ENCODE assay signal across 9 cellular contexts in genomic region chr6:116101790-116102189, GRCh38. TPM values are rescaled to one million over a fixed set of nuclear protein-coding genes. Genes with fewer than 3 reads are reported as not detected.
DNase-seq lines count a peak whose midpoint lies in the region; ATAC-seq and TF ChIP-seq lines count a peak whose summit lies in the region.
"Had no signal": no experiment of that assay in that cellular context is flagged by ENCODE, and none has a peak within 500 bp of the region (broad histone marks: within the 10 kb centered on the region; RNA-seq: fewer than 3 reads in every experiment).

No MANE protein-coding gene starts in this region.

- peaks cover 22% of the 10 kb centered on the region for H3K4me1 ChIP-seq in DOHH2 (ENCODE audit: control insufficient read depth, low read length)
- peaks cover 19% of the 10 kb centered on the region for H3K4me1 ChIP-seq in PC-3 (ENCODE audit: insufficient read depth, low read length)
- H3K4me1 ChIP-seq in esophagus muscularis mucosa, result peaks cover 27 to 54% (median 36%) of the 10 kb centered on the region in 4 donors
- H3K4me1 ChIP-seq in trophoblast cell (ENCODE audit: control insufficient read depth in 1 of 2, insufficient read depth in 2 of 2, low read length in 2 of 2), result peaks cover 0 to 4% of the 10 kb centered on the region in 2 experiments

- 53% methylated on average over 2 of the region's 2 CpGs for WGBS in esophagus muscularis mucosa
- no CpG with 5 or more reads among the region's 2 CpGs for WGBS in trophoblast cell (ENCODE audit: extremely low coverage, insufficient coverage, insufficient read length)

- H2AFZ ChIP-seq in PC-3 (ENCODE audit: low read length), result 0 out of 2 replicates have a peak overlapping the region, but pooled peaks have one; percentile 98
- no peak overlapping the region for H2AFZ ChIP-seq in trophoblast cell (ENCODE audit: insufficient read depth, low read length, poor library complexity)

- ATAC-seq in PC-3, result no peak
- ATAC-seq in GM18861 (IDR thresholded peaks at IDR 0.05; ENCODE audit: unreplicated experiment), result no peak

- TF ChIP-seq CTCF in DOHH2 (IDR thresholded peaks at IDR 0.05; ENCODE audit: low read depth, low read length, poor library complexity, severe bottlenecking), result no peak
- no peak for TF ChIP-seq CTCF in PC-3 (conservative IDR thresholded peaks at IDR 0.05; ENCODE audit: low read depth, low read length)
- TF ChIP-seq CTCF in esophagus muscularis mucosa (IDR thresholded peaks at IDR 0.05), result no peak

- H3K4me2 ChIP-seq in DOHH2 (ENCODE audit: low read length) (peak overlapping the region; percentile 63), PC-3 (ENCODE audit: low read length) (peak overlapping the region; percentile 92), trophoblast cell (ENCODE audit: low read length) (peak overlapping the region; percentile 76)

- no peak overlapping the region for H3K23ac ChIP-seq in trophoblast cell (ENCODE audit: low read length)

- H3K27ac ChIP-seq in DOHH2 (ENCODE audit: low read depth, low read length) (no peak overlapping the region), PC-3 (ENCODE audit: low read length) (no peak overlapping the region), esophagus muscularis mucosa (replicated peaks in 1 of 4) (peak overlapping the region; percentile 91 to 99 (median 96)), trophoblast cell (ENCODE audit: low read depth, low read length) (no peak overlapping the region)

- no peak overlapping the region for H2BK12ac ChIP-seq in trophoblast cell (ENCODE audit: low read length)

- no peak overlapping the region for H4K91ac ChIP-seq in trophoblast cell (ENCODE audit: low read depth, low read length)

- H3K79me2 ChIP-seq in DOHH2 (ENCODE audit: control insufficient read depth, low read length) (peaks cover 13% of the 10 kb centered on the region), PC-3 (ENCODE audit: low read length) (peaks cover 20% of the 10 kb centered on the region), trophoblast cell (ENCODE audit: control insufficient read depth, insufficient read depth, low read length, poor library complexity) (peaks cover 6% of the 10 kb centered on the region)

- no peaks in the 10 kb centered on the region for H3K27me3 ChIP-seq in DOHH2 (ENCODE audit: control insufficient read depth, low read length)
- H3K27me3 ChIP-seq in PC-3 (ENCODE audit: low read length), result no peaks in the 10 kb centered on the region
- H3K27me3 ChIP-seq in esophagus muscularis mucosa, result peaks cover 0 to 3% (median 0%) of the 10 kb centered on the region in 4 donors
- H3K27me3 ChIP-seq in trophoblast cell (ENCODE audit: insufficient read depth, low read length), result no peaks in the 10 kb centered on the region

- H3K9ac ChIP-seq in PC-3 (ENCODE audit: low read length), result peak overlapping the region; percentile 76; the same call in 1 of the 2 replicates
- H3K9ac ChIP-seq in trophoblast cell (ENCODE audit: low read length), result no peak overlapping the region

- H3K14ac ChIP-seq in trophoblast cell (ENCODE audit: low read length), result no peak overlapping the region

- H3K9me2 ChIP-seq in DOHH2 (replicated peaks; ENCODE audit: control insufficient read depth, low read length) (no peaks in the 10 kb centered on the region), PC-3 (replicated peaks; ENCODE audit: low read length) (no peaks in the 10 kb centered on the region)

- H2BK120ac ChIP-seq in trophoblast cell (ENCODE audit: insufficient read depth, low read length, poor library complexity), result no peak overlapping the region

- H4K8ac ChIP-seq in trophoblast cell (ENCODE audit: low read depth, low read length), result no peak overlapping the region

- no peak overlapping the region for H4K12ac ChIP-seq in trophoblast cell (ENCODE audit: low read depth, low read length)

- BruUV-seq in PC-3 (replicated peaks; lab: Mats Ljungman, UMichigan), result no TSS peak

- H3K4ac ChIP-seq in trophoblast cell (ENCODE audit: low read depth, low read length), result no peak overlapping the region

- intact Hi-C loops in PC-3 (cut with micrococcal nuclease) (no loop called here), esophagus muscularis mucosa (cut with DNase I) (no loop called here)

- no peaks in the 10 kb centered on the region for H3K9me3 ChIP-seq in DOHH2 (ENCODE audit: control insufficient read depth, insufficient read depth, low read length)
- H3K9me3 ChIP-seq in PC-3 (ENCODE audit: low read length), result no peaks in the 10 kb centered on the region
- H3K9me3 ChIP-seq in esophagus muscularis mucosa, result no peaks in the 10 kb centered on the region
- no peaks in the 10 kb centered on the region for H3K9me3 ChIP-seq in trophoblast cell (ENCODE audit: insufficient read depth, low read depth, low read length)

- no peak for TF ChIP-seq EP300 in esophagus muscularis mucosa (IDR thresholded peaks at IDR 0.05)

- H4K20me1 ChIP-seq in DOHH2 (ENCODE audit: control insufficient read depth, insufficient read depth, low read depth, low read length), result no peaks in the 10 kb centered on the region
- H4K20me1 ChIP-seq in PC-3 (ENCODE audit: low read length), result no peaks in the 10 kb centered on the region

- no peak overlapping the region for H3K18ac ChIP-seq in trophoblast cell (ENCODE audit: low read length)

- DNase-seq in PC-3 (no peak), esophagus muscularis mucosa (ENCODE audit: extremely low spot score) (no peak), trophoblast cell (no peak), DMS79 treated with DMSO at 0.1 percent for 48 hours (lab: John Stamatoyannopoulos, UW) (no peak), SKM-1 treated with dmso at 0.1 percent for 144 hours (lab: John Stamatoyannopoulos, UW; ENCODE audit: unreplicated experiment) (no peak), NCI-H146 treated with DMSO at 0.1 percent for 48 hours (lab: John Stamatoyannopoulos, UW; ENCODE audit: unreplicated experiment) (no peak)
- DNase-seq: activated CD4-positive, alpha-beta T cell treated with anti-CD3 and anti-CD28 coated beads for 1 hour had no signal

- CTCF ChIA-PET in PC-3 (lab: Charles Lee), result interaction anchor here (1.6 kb wide), 1 partner anchor 91 kb away, joined by 3 read pairs; no protein-coding TSS in a partner anchor

- no peak for TF ChIP-seq POLR2A in esophagus muscularis mucosa (IDR thresholded peaks at IDR 0.05; ENCODE audit: low read depth)

- H3K4me3 ChIP-seq in DOHH2 (ENCODE audit: low read length) (peak overlapping the region; percentile 84), PC-3 (ENCODE audit: low read length) (peak overlapping the region; percentile 86), esophagus muscularis mucosa (peak overlapping the region; percentile 66 to 91 (median 84)), trophoblast cell (ENCODE audit: low read depth, low read length) (no peak overlapping the region)

- H3F3A ChIP-seq in DOHH2 (ENCODE audit: control insufficient read depth, insufficient read depth) (no peaks in the 10 kb centered on the region), PC-3 (ENCODE audit: low read length, unreplicated experiment) (no peaks in the 10 kb centered on the region)

- H3K79me1 ChIP-seq in trophoblast cell (ENCODE audit: low read length), result peaks cover 6% of the 10 kb centered on the region

- H2BK5ac ChIP-seq in trophoblast cell (ENCODE audit: low read depth, low read length, poor library complexity), result no peak overlapping the region

- POLR2A ChIA-PET in PC-3 (lab: Charles Lee; ENCODE audit: unreplicated experiment), result no interaction called here

- H2AK5ac ChIP-seq in trophoblast cell (ENCODE audit: low read length), result no peak overlapping the region

- no peaks in the 10 kb centered on the region for H3K36me3 ChIP-seq in DOHH2 (ENCODE audit: control insufficient read depth, low read length)
- H3K36me3 ChIP-seq in PC-3 (ENCODE audit: low read depth, low read length), result no peaks in the 10 kb centered on the region
- H3K36me3 ChIP-seq in esophagus muscularis mucosa, result no peaks in the 10 kb centered on the region
- no peaks in the 10 kb centered on the region for H3K36me3 ChIP-seq in trophoblast cell (ENCODE audit: control insufficient read depth in 1 of 2, insufficient read depth in 2 of 2, low read length in 2 of 2)

RNA-seq across cellular contexts. Expression of gene NT5DC1, which starts 1.1 kb away (rescaled TPM):
- total RNA-seq in PC-3 (2014; rRNA removed) (6.6 and 11.3 TPM in 2 replicates), esophagus muscularis mucosa (1 to 10 TPM; 4.1 to 8.4 (median 6.7) TPM)
- 9.1 and 9.3 TPM in 2 replicates for polyA plus RNA-seq in trophoblast cell (2013)

RNA-seq across cellular contexts. Expression of gene COL10A1, which starts 24.1 kb away (rescaled TPM):
- total RNA-seq in PC-3 (2014; rRNA removed) (not detected in 2 replicates), esophagus muscularis mucosa (not detected)
- polyA plus RNA-seq in trophoblast cell (2013), result not detected in 2 replicates

RNA-seq across cellular contexts. Expression of gene FRK, which starts 41.1 kb away (rescaled TPM):
- total RNA-seq in PC-3 (2014; rRNA removed) (0.46 and 0.66 TPM in 2 replicates), esophagus muscularis mucosa (under 1 TPM; 0.17 to 0.57 (median 0.40) TPM)
- polyA plus RNA-seq in trophoblast cell (2013), result 0.19 and 0.21 TPM in 2 replicates

Comparison
In these comparisons a context has a peak if more than half of its experiments do, and no peak if none do; other contexts are left out.
1. H3K27ac ChIP-seq: peak in esophagus muscularis mucosa (4 of 4); none in DOHH2 (single experiment), PC-3 (single experiment) and trophoblast cell (single experiment).
2. Peak in every context shown above with its lines, with median percentiles within 50 percentile points of each other: H3K4me2 ChIP-seq.